In genomic region chr11:61919113-61919840, GRCh38 we compare ENCODE assay signal across 16 cellular contexts. TPM values are rescaled to one million over a fixed set of nuclear protein-coding genes. Genes with fewer than 3 reads are reported as not detected.
DNase-seq lines count a peak whose midpoint lies in the region; ATAC-seq and TF ChIP-seq lines count a peak whose summit lies in the region.
"Had no signal": no experiment of that assay in that cellular context is flagged by ENCODE, and none has a peak within 500 bp of the region (broad histone marks: within the 10 kb centered on the region; RNA-seq: fewer than 3 reads in every experiment).

No MANE protein-coding gene starts in this region.

- H3K9ac ChIP-seq in BLaER1: no peak overlapping the region

- peak; percentile 21 for DNase-seq in OCI-M2 (lab: John Stamatoyannopoulos, UW; ENCODE audit: unreplicated experiment)
- peak; percentile 78 for DNase-seq in posterior vena cava (ENCODE audit: low spot score)
- no peak for DNase-seq in SIG-M5 (lab: John Stamatoyannopoulos, UW)
- DNase-seq in CD8-positive, alpha-beta T cell: no peak
- DNase-seq in RKO (ENCODE audit: low spot score): no peak
- DNase-seq: activated CD4-positive, alpha-beta T cell treated with anti-CD3 and anti-CD28 coated beads, Interleukin-2, amount 50 U/mL, for 1 hour; effector memory CD4-positive, alpha-beta T cell; NCI-H2107; occipital lobe; stimulated activated CD4-positive, alpha-beta T cell treated with anti-CD3 and anti-CD28 coated beads, Interleukin-2, amount 100 ng/mL, for 24 hours had no signal

- H3K27ac ChIP-seq in BLaER1 (no peak overlapping the region), gastroesophageal sphincter (peak overlapping the region in 3 of 4 donors; percentile 72 to 85 (median 82))
- no peak overlapping the region for H3K27ac ChIP-seq in CD8-positive, alpha-beta T cell (ENCODE audit: low read depth, low read length)

- H3K4me1 ChIP-seq in BLaER1: peaks cover 49% of the 10 kb centered on the region
- H3K4me1 ChIP-seq in gastroesophageal sphincter: peaks cover 0 to 86% (median 32%) of the 10 kb centered on the region in 3 donors
- H3K4me1 ChIP-seq in CD8-positive, alpha-beta T cell (ENCODE audit: insufficient read depth, low read length): no peaks in the 10 kb centered on the region

- CTCF ChIA-PET in CD8-positive, alpha-beta T cell (lab: Charles Lee): interaction anchor here (0.5 to 1.7 kb wide), 4 partner anchors 21 to 188 kb away, joined by 3 to 7 read pairs (median 4); no protein-coding TSS in a partner anchor

- ATAC-seq in gastroesophageal sphincter: no peak
- no peak for ATAC-seq in CD8-positive, alpha-beta T cell
- no peak for ATAC-seq in GM19395 (IDR thresholded peaks at IDR 0.05; ENCODE audit: unreplicated experiment)
- ATAC-seq: GM23338 had no signal

- no peak for TF ChIP-seq CTCF in gastroesophageal sphincter (IDR thresholded peaks at IDR 0.05)
- TF ChIP-seq CTCF in CD8-positive, alpha-beta T cell (IDR thresholded peaks at IDR 0.05): no peak

- peaks cover 10% of the 10 kb centered on the region for H3K4me1 Mint-ChIP-seq in CD8-positive, alpha-beta T cell (ENCODE audit: low read depth)

- POLR2A ChIA-PET in CD8-positive, alpha-beta T cell (lab: Charles Lee): no interaction called here

- H3K27ac Mint-ChIP-seq in CD8-positive, alpha-beta T cell: no peak overlapping the region
- H3K27ac Mint-ChIP-seq: B cell, GM23338 had no signal

- H3K27me3 Mint-ChIP-seq in CD8-positive, alpha-beta T cell (ENCODE audit: low read depth): peaks cover 50% of the 10 kb centered on the region

- H3K27me3 ChIP-seq in BLaER1 (peaks cover 62% of the 10 kb centered on the region), gastroesophageal sphincter (peaks cover 24% of the 10 kb centered on the region)
- peaks cover 13% of the 10 kb centered on the region for H3K27me3 ChIP-seq in CD8-positive, alpha-beta T cell (ENCODE audit: insufficient read depth, low read length)

- intact Hi-C loops in posterior vena cava (cut with DNase I): loop anchor here in 1 of 2 donors (5.0 kb wide), 1 partner anchor 1593 kb away; no protein-coding TSS in a partner anchor
- intact Hi-C loops in CD8-positive, alpha-beta T cell (cut with DNase I, micrococcal nuclease): no loop called here

- no peaks in the 10 kb centered on the region for H3K9me3 Mint-ChIP-seq in CD8-positive, alpha-beta T cell
- H3K9me3 Mint-ChIP-seq: GM23338 had no signal

- H3K36me3 ChIP-seq in BLaER1: no peaks in the 10 kb centered on the region
- no peaks in the 10 kb centered on the region for H3K36me3 ChIP-seq in gastroesophageal sphincter
- H3K36me3 ChIP-seq in CD8-positive, alpha-beta T cell (ENCODE audit: insufficient read depth, low read length): no peaks in the 10 kb centered on the region

- no peak overlapping the region for H3K4me3 ChIP-seq in BLaER1
- no peak overlapping the region for H3K4me3 ChIP-seq in gastroesophageal sphincter
- no peak overlapping the region for H3K4me3 ChIP-seq in CD8-positive, alpha-beta T cell (ENCODE audit: low read depth, low read length)
- H3K4me3 ChIP-seq: GM23338 had no signal

- TF ChIP-seq POLR2A in gastroesophageal sphincter (IDR thresholded peaks at IDR 0.05): no peak

- no peaks in the 10 kb centered on the region for H4K20me1 ChIP-seq in BLaER1

- H3K4me2 ChIP-seq in BLaER1: peak overlapping the region; percentile 20; the same call in 1 of the 2 replicates
- H3K4me2 ChIP-seq: GM23338 had no signal

- H3K9me3 ChIP-seq in BLaER1 (no peaks in the 10 kb centered on the region), gastroesophageal sphincter (no peaks in the 10 kb centered on the region)
- no peaks in the 10 kb centered on the region for H3K9me3 ChIP-seq in CD8-positive, alpha-beta T cell (ENCODE audit: low read length)

- no peak overlapping the region for H3K4me3 Mint-ChIP-seq in CD8-positive, alpha-beta T cell

- no peaks in the 10 kb centered on the region for H3K36me3 Mint-ChIP-seq in CD8-positive, alpha-beta T cell

- 67% methylated on average over 2 of the region's 6 CpGs; no CpG with 5 or more reads in 1 of the 2 donors for WGBS in gastroesophageal sphincter (ENCODE audit: low coverage in 1 of 2), 2 donors

- no peak for TF ChIP-seq EP300 in gastroesophageal sphincter (IDR thresholded peaks at IDR 0.05)

RNA-seq across cellular contexts. Expression of gene RAB3IL1, which starts 1.9 kb away (rescaled TPM):
- total RNA-seq in gastroesophageal sphincter (10 to 100 TPM; 11.5 to 22.1 (median 14.7) TPM), posterior vena cava (10 to 100 TPM; 26.7 to 31.5 TPM)
- total RNA-seq in CD8-positive, alpha-beta T cell: not detected
- total RNA-seq: B cell had no signal

RNA-seq across cellular contexts. Expression of gene FADS3, which starts 27.9 kb away (rescaled TPM):
- 10 to 100 TPM; 41.6 to 81.6 (median 60.5) TPM for total RNA-seq in gastroesophageal sphincter
- 100 to 1,000 TPM in 1 of 2 donors, 10 to 100 TPM in 1; 83.0 to 106 TPM for total RNA-seq in posterior vena cava
- 10 to 100 TPM; 11.5 to 14.9 TPM for total RNA-seq in CD8-positive, alpha-beta T cell

RNA-seq across cellular contexts. Expression of gene BEST1, which starts 30.9 kb away (rescaled TPM):
- total RNA-seq in gastroesophageal sphincter: 1 to 10 TPM; 3.0 to 4.0 (median 3.4) TPM
- total RNA-seq in posterior vena cava: 1 to 10 TPM; 5.8 to 9.5 TPM
- total RNA-seq in CD8-positive, alpha-beta T cell: under 1 TPM; 0.08 to 0.31 TPM
- total RNA-seq: Daoy had no signal

RNA-seq across cellular contexts. Expression of gene FTH1, which starts 48.2 kb away (rescaled TPM):
- total RNA-seq in gastroesophageal sphincter (1,000 to 10,000 TPM; 1,945 to 2,292 (median 2,070) TPM), posterior vena cava (1,000 to 10,000 TPM; 2,679 to 3,454 TPM)
- 1,000 to 10,000 TPM; 2,788 to 2,859 TPM for total RNA-seq in CD8-positive, alpha-beta T cell

Comparison
In these comparisons a context has a peak if more than half of its experiments do, and no peak if none do; other contexts are left out.
1. H3K27ac ChIP-seq: peak in gastroesophageal sphincter (3 of 4); none in BLaER1 (single experiment) and CD8-positive, alpha-beta T cell (single experiment).
2. DNase-seq: peak in OCI-M2 (single experiment) and posterior vena cava (single experiment); none in SIG-M5 (single experiment), CD8-positive, alpha-beta T cell (0 of 7) and RKO (single experiment).
3. RNA of gene RAB3IL1, which starts 1.9 kb away (total RNA-seq): 26.7 to 31.5 TPM in posterior vena cava and 11.5 to 22.1 TPM in gastroesophageal sphincter; not detected in CD8-positive, alpha-beta T cell; every median in the first group is over 4 times any median in the second.